ENCODE assay signal across 8 cellular contexts in genomic region chr1:161539731-161540561, GRCh38.
DNase-seq lines count a peak whose midpoint lies in the region; ATAC-seq and TF ChIP-seq lines count a peak whose summit lies in the region.
"Not testable (repeated sequence)": the region's sequence is repeated elsewhere in the genome, so short reads cannot be mapped to it uniquely, and the experiment has no call there.

No MANE protein-coding gene starts in this region.

- ATAC-seq in GM18909 (IDR thresholded peaks at IDR 0.05; ENCODE audit: poor library complexity, unreplicated experiment), result peak; percentile 58
- peak; percentile 47 for ATAC-seq in HG03159 (IDR thresholded peaks at IDR 0.05; ENCODE audit: unreplicated experiment)

- H3K4me3 ChIP-seq in AG09309 (ENCODE audit: control insufficient read depth, low read depth, low read length) (peak overlapping the region; percentile 36), choroid plexus epithelial cell (ENCODE audit: low read depth, low read length) (peak overlapping the region; percentile 70)

- not testable (repeated sequence) for TF ChIP-seq CTCF in AG09309 (IDR thresholded peaks at IDR 0.05; ENCODE audit: control insufficient read depth, insufficient read depth, low read depth, low read length, missing control alignments); choroid plexus epithelial cell (conservative IDR thresholded peaks at IDR 0.05; ENCODE audit: low read depth, low read length)

- DNase-seq in AG09309 (ENCODE audit: low read depth), result not testable (repeated sequence)
- peak; percentile 51 for DNase-seq in NCI-H510A treated with DMSO at 0.1 percent for 48 hours (lab: John Stamatoyannopoulos, UW)
- DNase-seq in activated CD4-positive, alpha-beta T cell treated with anti-CD3 and anti-CD28 coated beads for 4 hours, result peak; percentile 85 to 95
- DNase-seq in choroid plexus epithelial cell (ENCODE audit: low read depth), result peak; percentile 87
- peak; percentile 89 for DNase-seq in kidney tubule cell (ENCODE audit: low spot score)
- peak; percentile 86 to 90 for DNase-seq in stimulated activated CD4-positive, alpha-beta T cell treated with anti-CD3 and anti-CD28 coated beads, Interleukin-15, amount 100 ng/mL, for 48 hours (ENCODE audit: low read depth in 2 of 2)
